10 cellular contexts compared by ENCODE assay signal in genomic region chr17:49715717-49716279, GRCh38. TPM values are rescaled to one million over a fixed set of nuclear protein-coding genes. Genes with fewer than 3 reads are reported as not detected.
DNase-seq lines count a peak whose midpoint lies in the region; ATAC-seq and TF ChIP-seq lines count a peak whose summit lies in the region.
"Had no signal": no experiment of that assay in that cellular context is flagged by ENCODE, and none has a peak within 500 bp of the region (broad histone marks: within the 10 kb centered on the region; RNA-seq: fewer than 3 reads in every experiment).

No MANE protein-coding gene starts in this region.

- peaks cover 56% of the 10 kb centered on the region for H3K36me3 Mint-ChIP-seq in brain

- no peaks in the 10 kb centered on the region for H3K9me3 Mint-ChIP-seq in brain

- H3K4me1 Mint-ChIP-seq in brain: peaks cover 3% of the 10 kb centered on the region

- H3K4me3 ChIP-seq in HAP-1: no peak overlapping the region

- no peaks in the 10 kb centered on the region for H3K27me3 ChIP-seq in HAP-1 (ENCODE audit: low read depth)

- no peaks in the 10 kb centered on the region for H3K9me3 ChIP-seq in HAP-1

- TF ChIP-seq CTCF in brain (conservative IDR thresholded peaks at IDR 0.05): no peak

- in situ Hi-C loops in HAP-1 (cut with MboI; ENCODE audit: low sequenced_read_pairs): no loop called here

- H3K36me3 ChIP-seq in HAP-1 (replicated peaks): peaks cover 12% of the 10 kb centered on the region

- H3K27me3 Mint-ChIP-seq in brain: no peaks in the 10 kb centered on the region

- H3K4me1 ChIP-seq in HAP-1: no peaks in the 10 kb centered on the region

- peak in 2 of 3 experiments; percentile 66 to 88 for DNase-seq in NCI-H1417 (lab: John Stamatoyannopoulos, UW)
- DNase-seq in activated CD4-positive, alpha-beta T cell treated with anti-CD3 and anti-CD28 coated beads for 48 hours: peak; percentile 59
- peak; percentile 52 to 56 for DNase-seq in stimulated activated CD4-positive, alpha-beta T cell treated with anti-CD3 and anti-CD28 coated beads, Interleukin-2, amount 100 ng/mL, for 24 hours
- DNase-seq in ecto neural progenitor cell (ENCODE audit: low spot score): no peak
- DNase-seq in HAP-1 (ENCODE audit: low spot score in 2 of 2): no peak
- no peak for DNase-seq in posterior vena cava (ENCODE audit: low spot score)
- DNase-seq: DND-41, NCI-H510A had no signal

- intact Hi-C loops in posterior vena cava (cut with DNase I): loop anchor here in 1 of 2 donors (10.0 kb wide), 1 partner anchor 49 kb away; the partner anchor contains the start of gene FAM117A

- no peak overlapping the region for H3K4me3 Mint-ChIP-seq in brain

- peak overlapping the region in 3 of 5 experiments; percentile 5 to 74 (median 25) for H3K27ac Mint-ChIP-seq in brain

- no peak for ATAC-seq in HG02610 (IDR thresholded peaks at IDR 0.05; ENCODE audit: unreplicated experiment)

RNA-seq across cellular contexts. Expression of gene SLC35B1, which starts 8.0 kb away (rescaled TPM):
- 66.0 TPM for polyA plus RNA-seq in brain (ENCODE audit: insufficient read depth, low read depth, low replicate concordance)
- total RNA-seq in posterior vena cava: 10 to 100 TPM; 28.1 to 33.3 TPM

RNA-seq across cellular contexts. Expression of gene SPOP, which starts 37.9 kb away (rescaled TPM):
- 52.7 TPM for polyA plus RNA-seq in brain (ENCODE audit: insufficient read depth, low read depth, low replicate concordance)
- 100 to 1,000 TPM; 117 to 130 TPM for total RNA-seq in posterior vena cava

RNA-seq across cellular contexts. Expression of gene FAM117A, which starts 48.1 kb away (rescaled TPM):
- 13.0 TPM for polyA plus RNA-seq in brain (ENCODE audit: insufficient read depth, low read depth, low replicate concordance)
- 10 to 100 TPM in 1 of 2 donors, 1 to 10 TPM in 1; 6.5 to 11.1 TPM for total RNA-seq in posterior vena cava

Comparison
In these comparisons a context has a peak if more than half of its experiments do, and no peak if none do; other contexts are left out.
1. DNase-seq: peak in NCI-H1417 (2 of 3), activated CD4-positive, alpha-beta T cell treated with anti-CD3 and anti-CD28 coated beads for 48 hours (single experiment) and stimulated activated CD4-positive, alpha-beta T cell treated with anti-CD3 and anti-CD28 coated beads, Interleukin-2, amount 100 ng/mL, for 24 hours (2 of 2); none in ecto neural progenitor cell (single experiment), HAP-1 (0 of 2) and posterior vena cava (single experiment).